Comparison of ENCODE assay signal across 13 cellular contexts in genomic region chr7:1810961-1811849, GRCh38.
A peak's percentile ranks its signal among the peaks of the same experiment; 100 is the strongest.
DNase-seq lines count a peak whose midpoint lies in the region; ATAC-seq and TF ChIP-seq lines count a peak whose summit lies in the region.
"Had no signal": no experiment of that assay in that cellular context is flagged by ENCODE, and none has a peak within 500 bp of the region (broad histone marks: within the 10 kb centered on the region; RNA-seq: fewer than 3 reads in every experiment).

No MANE protein-coding gene starts in this region.

- no peak overlapping the region for H2BK15ac ChIP-seq in mesenchymal stem cell (ENCODE audit: low read depth, poor library complexity, severe bottlenecking)

- no peak overlapping the region for H3K14ac ChIP-seq in mesenchymal stem cell (ENCODE audit: low read length in 2 of 2)

- peaks cover 0 to 2% (median 0%) of the 10 kb centered on the region in 5 experiments for H3K9me3 Mint-ChIP-seq in brain
- H3K9me3 Mint-ChIP-seq: central memory CD8-positive, alpha-beta T cell had no signal

- H3K27ac Mint-ChIP-seq in brain, result peak overlapping the region; percentile 45 to 85 (median 76)
- H3K27ac Mint-ChIP-seq: B cell had no signal

- no peak overlapping the region for H3K4me2 ChIP-seq in mesenchymal stem cell (ENCODE audit: low read length, poor library complexity, severe bottlenecking)

- no peak overlapping the region for H2AFZ ChIP-seq in mesenchymal stem cell (ENCODE audit: low read depth, low read length)

- H2BK5ac ChIP-seq in mesenchymal stem cell (ENCODE audit: low read depth, low read length, poor library complexity, severe bottlenecking), result no peak overlapping the region

- H4K91ac ChIP-seq in mesenchymal stem cell (ENCODE audit: low read length), result peak overlapping the region; percentile 52

- H3K4me1 ChIP-seq in mesenchymal stem cell (ENCODE audit: control insufficient read depth, insufficient read depth, low read depth, low read length), result peaks cover 5% of the 10 kb centered on the region
- H3K4me1 ChIP-seq: lower lobe of right lung had no signal

- no peak overlapping the region for H3K18ac ChIP-seq in mesenchymal stem cell (ENCODE audit: low read depth in 1 of 2, low read length in 2 of 2)

- 94% methylated on average over 24 of the region's 25 CpGs for WGBS in mesenchymal stem cell

- no peak overlapping the region for H4K8ac ChIP-seq in mesenchymal stem cell (ENCODE audit: low read length)

- no peak overlapping the region for H2BK120ac ChIP-seq in mesenchymal stem cell (ENCODE audit: low read depth, low read length)

- H3K79me1 ChIP-seq in mesenchymal stem cell (replicated peaks; ENCODE audit: low read length, poor library complexity, severe bottlenecking), result no peaks in the 10 kb centered on the region

- ATAC-seq in HG02588 (IDR thresholded peaks at IDR 0.05; ENCODE audit: unreplicated experiment) (no peak), GM18870 (IDR thresholded peaks at IDR 0.05; ENCODE audit: unreplicated experiment) (no peak)
- ATAC-seq: lower lobe of right lung had no signal

- H3K27ac ChIP-seq in HL-60 (replicated peaks), result peak overlapping the region; percentile 33; the same call in 1 of the 2 replicates
- H3K27ac ChIP-seq in mesenchymal stem cell (ENCODE audit: low read length, poor library complexity, severe bottlenecking), result no peak overlapping the region
- H3K27ac ChIP-seq: lower lobe of right lung had no signal

- no peak overlapping the region for H3K23ac ChIP-seq in mesenchymal stem cell (ENCODE audit: low read length in 2 of 2)

- H3K9ac ChIP-seq in mesenchymal stem cell (ENCODE audit: low read length), result peak overlapping the region; percentile 59

- DNase-seq in AG08395 (ENCODE audit: low spot score) (peak; percentile 27), HL-60 (ENCODE audit: low read depth in 1 of 2, low spot score in 1 of 2) (peak in 1 of 2 experiments; percentile 63), mesenchymal stem cell (no peak), KG1 (lab: John Stamatoyannopoulos, UW) (no peak)
- DNase-seq in activated CD4-positive, CD25-positive, alpha-beta regulatory T cell treated with anti-CD3 and anti-CD28 coated beads, Interleukin-2, amount 50 U/mL, for 72 hours, result no peak
- DNase-seq: activated CD4-positive, alpha-beta T cell treated with anti-CD3 and anti-CD28 coated beads, Interleukin-2, amount 50 U/mL, for 1 hour; activated gamma-delta T cell; lower lobe of right lung had no signal

- peaks cover 39% of the 10 kb centered on the region for H3K4me1 Mint-ChIP-seq in brain
- H3K4me1 Mint-ChIP-seq: B cell; central memory CD8-positive, alpha-beta T cell had no signal

- no peak overlapping the region for H3K4ac ChIP-seq in mesenchymal stem cell (ENCODE audit: low read depth in 1 of 2, low read length in 2 of 2)

- H3K4me3 ChIP-seq in HL-60 (replicated peaks; ENCODE audit: insufficient read depth, low read length), result no peak overlapping the region
- peak overlapping the region in 1 of 2 experiments; percentile 66 for H3K4me3 ChIP-seq in mesenchymal stem cell (ENCODE audit: insufficient read depth in 1 of 2, low read depth in 1 of 2, low read length in 2 of 2)
- H3K4me3 ChIP-seq: lower lobe of right lung had no signal

- no peaks in the 10 kb centered on the region for H3K9me3 ChIP-seq in mesenchymal stem cell (ENCODE audit: control insufficient read depth, low read length)
- H3K9me3 ChIP-seq: lower lobe of right lung had no signal

- H3K27me3 Mint-ChIP-seq in brain, result peaks cover 3% of the 10 kb centered on the region
- H3K27me3 Mint-ChIP-seq: B cell; central memory CD8-positive, alpha-beta T cell had no signal

- H2BK12ac ChIP-seq in mesenchymal stem cell (ENCODE audit: low read length in 2 of 2), result no peak overlapping the region

- no peaks in the 10 kb centered on the region for H3K36me3 Mint-ChIP-seq in brain

- H2AK5ac ChIP-seq in mesenchymal stem cell (ENCODE audit: low read length, severe bottlenecking), result no peak overlapping the region

- peak overlapping the region in 3 of 5 experiments; percentile 20 to 53 (median 37) for H3K4me3 Mint-ChIP-seq in brain
- H3K4me3 Mint-ChIP-seq: B cell; central memory CD8-positive, alpha-beta T cell had no signal

- peaks cover 0 to 18% of the 10 kb centered on the region in 2 experiments for H3K36me3 ChIP-seq in mesenchymal stem cell (ENCODE audit: control insufficient read depth in 1 of 2, insufficient read depth in 2 of 2, low read depth in 1 of 2, low read length in 2 of 2)

- H3K27me3 ChIP-seq in HL-60 (ENCODE audit: insufficient read depth, poor library complexity, severe bottlenecking) (no peaks in the 10 kb centered on the region), mesenchymal stem cell (ENCODE audit: control insufficient read depth in 1 of 2, insufficient read depth in 1 of 2, low read length in 2 of 2) (peaks cover 0 to 7% of the 10 kb centered on the region in 2 experiments)

- TF ChIP-seq CTCF in HL-60 (IDR thresholded peaks at IDR 0.05; ENCODE audit: insufficient read depth, low read length), result no peak
- TF ChIP-seq CTCF in brain (conservative IDR thresholded peaks at IDR 0.05), result no peak
